In genomic region chrX:30904186-30904585, GRCh38 we compare ENCODE assay signal across 22 cellular contexts.
"Had no signal": no experiment of that assay in that cellular context is flagged by ENCODE, and none has a peak within 500 bp of the region (broad histone marks: within the 10 kb centered on the region; RNA-seq: fewer than 3 reads in every experiment).

No MANE protein-coding gene starts in this region.

- H3K36me3 ChIP-seq: colonic mucosa, spleen, stomach, upper lobe of right lung had no signal

- H3K27me3 ChIP-seq: body of pancreas, colonic mucosa, spleen, stomach, testis, upper lobe of right lung had no signal

- H3K36me3 Mint-ChIP-seq: activated naive CD4-positive, alpha-beta T cell treated with anti-CD3 and anti-CD28 coated beads, Interleukin-2, amount 50 U/mL, for 24 hours; natural killer cell treated with Interleukin-12 subunit alpha and Interleukin-12 subunit beta and Interleukin-15 and Interleukin-18, amount 100 ng/mL, for 72 hours had no signal

- H3K4me1 Mint-ChIP-seq: activated B cell treated with CpG ODN at 0.5 μM for 24 hours; activated naive CD4-positive, alpha-beta T cell treated with anti-CD3 and anti-CD28 coated beads, Interleukin-2, amount 50 U/mL, for 24 hours; T-helper 17 cell had no signal

- DNase-seq: activated B cell treated with CpG ODN at 0.5 μM for 24 hours; activated CD4-positive, alpha-beta T cell treated with anti-CD3 and anti-CD28 coated beads for 48 hours; activated CD8-positive, alpha-beta T cell treated with anti-CD3 and anti-CD28 coated beads for 36 hours; activated effector memory CD4-positive, alpha-beta T cell treated with anti-CD3 and anti-CD28 coated beads, Interleukin-2, amount 50 U/mL, for 16 hours; activated T-cell treated with anti-CD3 and anti-CD28 coated beads, Interleukin-2, amount 50 U/mL, for 4 hours; body of pancreas; central memory CD4-positive, alpha-beta T cell; colonic mucosa; hypothalamus; kidney glomerular epithelial cell; left ventricle myocardium superior; mesendoderm; spleen; stomach; T-helper 17 cell; testis; upper lobe of right lung had no signal

- H3K27ac ChIP-seq: body of pancreas, colonic mucosa, spleen, stomach, testis, upper lobe of right lung had no signal

- H3K4me3 Mint-ChIP-seq: activated B cell treated with CpG ODN at 0.5 μM for 24 hours; activated CD8-positive, alpha-beta T cell treated with anti-CD3 and anti-CD28 coated beads for 36 hours; activated naive CD4-positive, alpha-beta T cell treated with anti-CD3 and anti-CD28 coated beads, Interleukin-2, amount 50 U/mL, for 24 hours; activated T-cell treated with anti-CD3 and anti-CD28 coated beads, Interleukin-2, amount 50 U/mL, for 4 hours; natural killer cell treated with Interleukin-12 subunit alpha and Interleukin-12 subunit beta and Interleukin-15 and Interleukin-18, amount 100 ng/mL, for 72 hours; T-helper 17 cell had no signal

- ATAC-seq: activated CD8-positive, alpha-beta T cell treated with anti-CD3 and anti-CD28 coated beads for 36 hours; activated T-cell treated with anti-CD3 and anti-CD28 coated beads, Interleukin-2, amount 50 U/mL, for 4 hours; body of pancreas; esophagus mucosa; left ventricle myocardium superior; natural killer cell treated with Interleukin-12 subunit alpha and Interleukin-12 subunit beta and Interleukin-15 and Interleukin-18, amount 100 ng/mL, for 72 hours; sciatic nerve; T-helper 17 cell; upper lobe of right lung had no signal

- FAIRE-seq: endometrium had no signal

- H3K27ac Mint-ChIP-seq: activated B cell treated with CpG ODN at 0.5 μM for 24 hours; activated CD8-positive, alpha-beta T cell treated with anti-CD3 and anti-CD28 coated beads for 36 hours; activated naive CD4-positive, alpha-beta T cell treated with anti-CD3 and anti-CD28 coated beads, Interleukin-2, amount 50 U/mL, for 24 hours; natural killer cell treated with Interleukin-12 subunit alpha and Interleukin-12 subunit beta and Interleukin-15 and Interleukin-18, amount 100 ng/mL, for 72 hours; T-helper 17 cell had no signal

- H3K9me3 ChIP-seq: body of pancreas, colonic mucosa, spleen, stomach, testis, upper lobe of right lung had no signal

- H3K27me3 Mint-ChIP-seq: activated CD8-positive, alpha-beta T cell treated with anti-CD3 and anti-CD28 coated beads for 36 hours; activated naive CD4-positive, alpha-beta T cell treated with anti-CD3 and anti-CD28 coated beads, Interleukin-2, amount 50 U/mL, for 24 hours had no signal

- H3K4me1 ChIP-seq: body of pancreas, colonic mucosa, spleen, stomach, testis, upper lobe of right lung had no signal

- H3K4me3 ChIP-seq: body of pancreas, colonic mucosa, spleen, stomach, testis, upper lobe of right lung had no signal

- H3K9me3 Mint-ChIP-seq: activated B cell treated with CpG ODN at 0.5 μM for 24 hours; activated CD8-positive, alpha-beta T cell treated with anti-CD3 and anti-CD28 coated beads for 36 hours; activated naive CD4-positive, alpha-beta T cell treated with anti-CD3 and anti-CD28 coated beads, Interleukin-2, amount 50 U/mL, for 24 hours; activated T-cell treated with anti-CD3 and anti-CD28 coated beads, Interleukin-2, amount 50 U/mL, for 4 hours; natural killer cell treated with Interleukin-12 subunit alpha and Interleukin-12 subunit beta and Interleukin-15 and Interleukin-18, amount 100 ng/mL, for 72 hours had no signal
